ENCODE assay signal across 8 cellular contexts in genomic region chr5:83077662-83078261, GRCh38. TPM values are rescaled to one million over a fixed set of nuclear protein-coding genes. Genes with fewer than 3 reads are reported as not detected.
A peak's percentile ranks its signal among the peaks of the same experiment; 100 is the strongest.
DNase-seq lines count a peak whose midpoint lies in the region; ATAC-seq, FAIRE-seq and TF ChIP-seq lines count a peak whose summit lies in the region.

No MANE protein-coding gene starts in this region.

- POLR2A ChIA-PET in PC-9 (lab: Charles Lee; ENCODE audit: unreplicated experiment), result interaction anchor here (0.6 to 0.8 kb wide), 10 partner anchors 20 to 783 kb away, joined by 3 to 8 read pairs (median 4); no protein-coding TSS in a partner anchor

- no peak for ATAC-seq in Right ventricle myocardium inferior
- ATAC-seq in HG02885 (IDR thresholded peaks at IDR 0.05; ENCODE audit: poor library complexity, unreplicated experiment), result peak; percentile 5
- no peak for ATAC-seq in lung (ENCODE audit: insufficient read depth, low FRiP score)

- FAIRE-seq in urothelium cell line (lab: Jason Lieb, UNC), result no peak

- H3K36me3 Mint-ChIP-seq in chondrocyte (ENCODE audit: low read depth), result peaks cover 2% of the 10 kb centered on the region

- no peaks in the 10 kb centered on the region for H3F3A ChIP-seq in PC-9 (ENCODE audit: insufficient read depth, low read depth)

- no peaks in the 10 kb centered on the region for H3K27me3 Mint-ChIP-seq in chondrocyte (ENCODE audit: low read depth)

- DNase-seq in cardiac muscle cell (ENCODE audit: low read depth in 1 of 2, low spot score in 1 of 2) (peak; percentile 14 to 46), Right ventricle myocardium inferior (ENCODE audit: missing footprints) (no peak), PC-9 (peak in 1 of 2 experiments; percentile 44), chondrocyte (ENCODE audit: low spot score) (no peak), lung (ENCODE audit: low spot score) (no peak), urothelium cell line (ENCODE audit: low spot score) (peak; percentile 6), HK-2 (ENCODE audit: unreplicated experiment) (no peak)

- intact Hi-C loops in Right ventricle myocardium inferior (cut with DNase I) (loop anchor here (10.0 kb wide), 2 partner anchors 327 to 357 kb away; no protein-coding TSS in a partner anchor), PC-9 (cut with micrococcal nuclease; ENCODE audit: unreplicated experiment) (loop anchor here (2.0 kb wide), 1 partner anchor 147 kb away; no protein-coding TSS in a partner anchor)

- H3K27ac Mint-ChIP-seq in chondrocyte (ENCODE audit: unreplicated experiment), result peak overlapping the region; percentile 98

- BruUV-seq in PC-9 (replicated peaks; lab: Mats Ljungman, UMichigan), result TSS peak; percentile 93

- TF ChIP-seq CTCF in cardiac muscle cell (IDR thresholded peaks at IDR 0.05; ENCODE audit: low read depth, low read length) (no peak), PC-9 (conservative IDR thresholded peaks at IDR 0.05) (no peak), chondrocyte (IDR thresholded peaks at IDR 0.05) (no peak), lung (IDR thresholded peaks at IDR 0.05; ENCODE audit: control extremely low read depth, extremely low read depth) (no peak)

- peaks cover 64% of the 10 kb centered on the region for H3K79me2 ChIP-seq in PC-9 (ENCODE audit: low read depth)

- H3K9me3 Mint-ChIP-seq in chondrocyte (ENCODE audit: low read depth), result no peaks in the 10 kb centered on the region

- H3K4me1 Mint-ChIP-seq in chondrocyte (ENCODE audit: low read depth), result peaks cover 45% of the 10 kb centered on the region

- 2 to 3% methylated on average over 14 of the region's 14 CpGs for WGBS in lung, 2 donors

- H3K27me3 ChIP-seq in cardiac muscle cell (no peaks in the 10 kb centered on the region), PC-9 (ENCODE audit: insufficient read depth, low read depth) (no peaks in the 10 kb centered on the region), lung (ENCODE audit: control insufficient read depth, insufficient read depth) (no peaks in the 10 kb centered on the region)

- H3K4me3 ChIP-seq in cardiac muscle cell (peak overlapping the region; percentile 86), PC-9 (peak overlapping the region; percentile 70), lung (peak overlapping the region; percentile 75)

- peak overlapping the region; percentile 95 for H3K4me3 Mint-ChIP-seq in chondrocyte (ENCODE audit: unreplicated experiment)

- no peaks in the 10 kb centered on the region for H3K36me3 ChIP-seq in cardiac muscle cell
- no peaks in the 10 kb centered on the region for H3K36me3 ChIP-seq in PC-9 (ENCODE audit: low read depth)
- no peaks in the 10 kb centered on the region for H3K36me3 ChIP-seq in lung (ENCODE audit: control insufficient read depth in 2 of 2, insufficient read depth in 2 of 2, low read length in 2 of 2)

- H3K9me3 ChIP-seq in cardiac muscle cell (ENCODE audit: low read depth) (no peaks in the 10 kb centered on the region), PC-9 (ENCODE audit: insufficient read depth, low read depth) (no peaks in the 10 kb centered on the region), lung (ENCODE audit: control insufficient read depth in 2 of 2, insufficient read depth in 1 of 2, low read length in 1 of 2) (no peaks in the 10 kb centered on the region)

- H4K20me1 ChIP-seq in PC-9 (ENCODE audit: insufficient read depth), result peaks cover 6% of the 10 kb centered on the region; the same call in 1 of the 2 replicates

- no peaks in the 10 kb centered on the region for H3K9me2 ChIP-seq in PC-9 (ENCODE audit: insufficient read depth)

- CTCF ChIA-PET in PC-9 (lab: Charles Lee), result no interaction called here

- H3K27ac ChIP-seq in cardiac muscle cell (peak overlapping the region; percentile 89), PC-9 (peak overlapping the region; percentile 69), lung (ENCODE audit: low read depth in 1 of 2, low read length in 1 of 2) (peak overlapping the region; percentile 81 to 92)

- peak overlapping the region; percentile 94 for H2AFZ ChIP-seq in PC-9

- peaks cover 7% of the 10 kb centered on the region for H3K4me1 ChIP-seq in cardiac muscle cell (ENCODE audit: low read depth)
- peaks cover 17% of the 10 kb centered on the region for H3K4me1 ChIP-seq in PC-9 (replicated peaks; ENCODE audit: insufficient read depth)
- H3K4me1 ChIP-seq in lung (ENCODE audit: control insufficient read depth in 2 of 2, insufficient read depth in 2 of 2, low read length in 2 of 2), result peaks cover 3 to 24% of the 10 kb centered on the region in 2 donors

- H3K4me2 ChIP-seq in PC-9, result peak overlapping the region; percentile 89

RNA-seq across cellular contexts. Expression of gene XRCC4, which starts 0.4 kb away (rescaled TPM):
- total RNA-seq in cardiac muscle cell (9.7 and 10.1 TPM in 2 replicates), Right ventricle myocardium inferior (7.9 TPM), PC-9 (2021) (10.2 and 12.2 TPM in 2 replicates), chondrocyte (4.2 to 5.8 TPM (median 5.5 TPM) in 3 replicates), lung (1 to 10 TPM; 6.8 to 9.9 TPM)
- polyA plus RNA-seq in cardiac muscle cell (19.2 and 19.7 TPM in 2 replicates), lung (10 to 100 TPM in 1 of 2 donors, 1 to 10 TPM in 1; 3.8 to 10.7 TPM)

RNA-seq across cellular contexts. Expression of gene TMEM167A, which starts 0.6 kb away (rescaled TPM):
- 55.8 and 66.7 TPM in 2 replicates for total RNA-seq in cardiac muscle cell
- polyA plus RNA-seq in cardiac muscle cell, result 105 and 143 TPM in 2 replicates
- total RNA-seq in Right ventricle myocardium inferior, result 53.9 TPM
- 64.2 and 82.7 TPM in 2 replicates for total RNA-seq in PC-9 (2021)
- 105 to 139 TPM (median 113 TPM) in 3 replicates for total RNA-seq in chondrocyte
- total RNA-seq in lung, result 10 to 100 TPM; 70.3 to 75.7 TPM
- 10 to 100 TPM; 32.2 to 56.7 TPM for polyA plus RNA-seq in lung

Comparison
In these comparisons a context has a peak if more than half of its experiments do, and no peak if none do; other contexts are left out.
1. DNase-seq: peak in cardiac muscle cell (2 of 2) and urothelium cell line (single experiment); none in Right ventricle myocardium inferior (single experiment), chondrocyte (single experiment), lung (single experiment) and HK-2 (single experiment).
2. Peak in every context shown above with its lines, with median percentiles within 50 percentile points of each other: H3K27ac ChIP-seq and H3K4me3 ChIP-seq.